In genomic region chr2:130369589-130370341, GRCh38 we compare ENCODE assay signal across 12 cellular contexts. TPM values are rescaled to one million over a fixed set of nuclear protein-coding genes. Genes with fewer than 3 reads are reported as not detected.
DNase-seq lines count a peak whose midpoint lies in the region; ATAC-seq and TF ChIP-seq lines count a peak whose summit lies in the region.
"Had no signal": no experiment of that assay in that cellular context is flagged by ENCODE, and none has a peak within 500 bp of the region (broad histone marks: within the 10 kb centered on the region; RNA-seq: fewer than 3 reads in every experiment).

No MANE protein-coding gene starts in this region.

- no peaks in the 10 kb centered on the region for H3K9me3 Mint-ChIP-seq in CD4-positive, alpha-beta memory T cell
- no peaks in the 10 kb centered on the region for H3K9me3 Mint-ChIP-seq in activated CD8-positive, alpha-beta T cell treated with anti-CD3 and anti-CD28 coated beads, Interleukin-2, amount 10 ng/mL, durations not matched to agents 7 days and 5 days (ENCODE audit: insufficient read depth)
- H3K9me3 Mint-ChIP-seq in memory B cell, result no peaks in the 10 kb centered on the region

- intact Hi-C loops in CD4-positive, alpha-beta memory T cell (cut with micrococcal nuclease), result loop anchor here (5.0 kb wide), 2 partner anchors 358 to 1123 kb away; partner anchors contain the start of genes GPR148 and MZT2A

- H3K27me3 ChIP-seq in CD4-positive, alpha-beta memory T cell (ENCODE audit: insufficient read depth, low read length), result no peaks in the 10 kb centered on the region

- peaks cover 43% of the 10 kb centered on the region for H3K4me1 ChIP-seq in CD4-positive, alpha-beta memory T cell (ENCODE audit: insufficient read depth, low read length)

- CTCF ChIA-PET in CD4-positive, alpha-beta memory T cell (lab: Charles Lee; ENCODE audit: partially characterized antibody), result interaction anchor here (1.4 to 3.9 kb wide), 3 partner anchors 28 to 37 kb away, joined by 3 to 22 read pairs (median 8); partner anchors contain the start of gene IMP4
- CTCF ChIA-PET in activated CD8-positive, alpha-beta T cell treated with anti-CD3 and anti-CD28 coated beads, Interleukin-2, amount 10 ng/mL, durations not matched to agents 7 days and 5 days (lab: Charles Lee), result no interaction called here

- H3K36me3 ChIP-seq in CD4-positive, alpha-beta memory T cell (ENCODE audit: insufficient read depth, low read length), result no peaks in the 10 kb centered on the region

- ATAC-seq in activated CD8-positive, alpha-beta T cell treated with anti-CD3 and anti-CD28 coated beads, Interleukin-2, amount 10 ng/mL, durations not matched to agents 7 days and 5 days, result no peak
- no peak for ATAC-seq in memory B cell (ENCODE audit: low read depth)
- ATAC-seq: left colon, Right ventricle myocardium inferior had no signal

- DNase-seq in CD4-positive, alpha-beta memory T cell, result no peak
- no peak for DNase-seq in activated CD8-positive, alpha-beta T cell treated with anti-CD3 and anti-CD28 coated beads, Interleukin-2, amount 10 ng/mL, durations not matched to agents 7 days and 5 days
- DNase-seq in memory B cell (ENCODE audit: low spot score in 2 of 2) (no peak), MV-4-11 (lab: John Stamatoyannopoulos, UW) (no peak), UCSD-AML1 (lab: John Stamatoyannopoulos, UW; ENCODE audit: unreplicated experiment) (no peak), hypothalamus (lab: John Stamatoyannopoulos, UW) (no peak)
- DNase-seq in stimulated activated CD8-positive, alpha-beta memory T cell treated with anti-CD3 and anti-CD28 coated beads, Interleukin-4, amount 100 ng/mL, for 48 hours, result no peak
- DNase-seq: activated CD4-positive, alpha-beta T cell treated with anti-CD3 and anti-CD28 coated beads, Interleukin-2, amount 50 U/mL, for 4 hours; left colon; NCI-H1105 treated with DMSO at 0.1 percent for 48 hours had no signal

- no peaks in the 10 kb centered on the region for H3K27me3 Mint-ChIP-seq in CD4-positive, alpha-beta memory T cell
- peaks cover 25% of the 10 kb centered on the region for H3K27me3 Mint-ChIP-seq in activated CD8-positive, alpha-beta T cell treated with anti-CD3 and anti-CD28 coated beads, Interleukin-2, amount 10 ng/mL, durations not matched to agents 7 days and 5 days (ENCODE audit: low read depth)
- no peaks in the 10 kb centered on the region for H3K27me3 Mint-ChIP-seq in memory B cell

- no peaks in the 10 kb centered on the region for H3K9me3 ChIP-seq in CD4-positive, alpha-beta memory T cell (ENCODE audit: control insufficient read depth in 1 of 2, low read length in 2 of 2)

- peak overlapping the region; percentile 81 to 98 (median 97) for H3K27ac Mint-ChIP-seq in CD4-positive, alpha-beta memory T cell
- peak overlapping the region; percentile 93 for H3K27ac Mint-ChIP-seq in activated CD8-positive, alpha-beta T cell treated with anti-CD3 and anti-CD28 coated beads, Interleukin-2, amount 10 ng/mL, durations not matched to agents 7 days and 5 days
- H3K27ac Mint-ChIP-seq in memory B cell, result peak overlapping the region; percentile 93

- peak overlapping the region; percentile 84 for H3K27ac ChIP-seq in 22Rv1
- peak overlapping the region; percentile 57 for H3K27ac ChIP-seq in CD4-positive, alpha-beta memory T cell (ENCODE audit: low read depth, low read length)

- H3K4me1 Mint-ChIP-seq in CD4-positive, alpha-beta memory T cell, result peaks cover 31 to 49% (median 41%) of the 10 kb centered on the region in 4 donors
- H3K4me1 Mint-ChIP-seq in activated CD8-positive, alpha-beta T cell treated with anti-CD3 and anti-CD28 coated beads, Interleukin-2, amount 10 ng/mL, durations not matched to agents 7 days and 5 days (ENCODE audit: low read depth), result peaks cover 47% of the 10 kb centered on the region
- peaks cover 39% of the 10 kb centered on the region for H3K4me1 Mint-ChIP-seq in memory B cell

- H3K36me3 Mint-ChIP-seq in CD4-positive, alpha-beta memory T cell, result peaks cover 0 to 13% of the 10 kb centered on the region in 2 donors
- H3K36me3 Mint-ChIP-seq in activated CD8-positive, alpha-beta T cell treated with anti-CD3 and anti-CD28 coated beads, Interleukin-2, amount 10 ng/mL, durations not matched to agents 7 days and 5 days (ENCODE audit: low read depth), result peaks cover 32% of the 10 kb centered on the region
- peaks cover 5% of the 10 kb centered on the region for H3K36me3 Mint-ChIP-seq in memory B cell

- POLR2A ChIA-PET in CD4-positive, alpha-beta memory T cell (lab: Charles Lee; ENCODE audit: partially characterized antibody), result interaction anchor here (1.1 to 5.9 kb wide), 4 partner anchors 14 to 188 kb away, joined by 3 to 89 read pairs (median 3); partner anchors contain the start of genes IMP4, MZT2B, PTPN18 and SMPD4
- POLR2A ChIA-PET in activated CD8-positive, alpha-beta T cell treated with anti-CD3 and anti-CD28 coated beads, Interleukin-2, amount 10 ng/mL, durations not matched to agents 7 days and 5 days (lab: Charles Lee), result interaction anchor here (1.0 to 2.2 kb wide), 2 partner anchors 24 to 27 kb away, joined by 3 to 25 read pairs; partner anchors contain the start of gene IMP4

- peak overlapping the region in 1 of 2 donors; percentile 77 for H3K4me3 ChIP-seq in CD4-positive, alpha-beta memory T cell (ENCODE audit: low read length in 2 of 2)

- peak overlapping the region in 7 of 8 donors; percentile 92 to 98 (median 95) for H3K4me3 Mint-ChIP-seq in CD4-positive, alpha-beta memory T cell
- no peak overlapping the region for H3K4me3 Mint-ChIP-seq in activated CD8-positive, alpha-beta T cell treated with anti-CD3 and anti-CD28 coated beads, Interleukin-2, amount 10 ng/mL, durations not matched to agents 7 days and 5 days
- peak overlapping the region; percentile 22 for H3K4me3 Mint-ChIP-seq in memory B cell

- no peak for TF ChIP-seq CTCF in 22Rv1 (IDR thresholded peaks at IDR 0.05)

RNA-seq across cellular contexts. Expression of gene PTPN18, which starts 13.9 kb away (rescaled TPM):
- total RNA-seq in CD4-positive, alpha-beta memory T cell, result 10 to 100 TPM; 54.9 to 67.2 TPM
- polyA plus RNA-seq in CD4-positive, alpha-beta memory T cell, result 10 to 100 TPM; 30.9 to 66.1 TPM
- 10 to 100 TPM; 67.0 to 71.9 TPM for total RNA-seq in activated CD8-positive, alpha-beta T cell treated with anti-CD3 and anti-CD28 coated beads, Interleukin-2, amount 10 ng/mL, durations not matched to agents 7 days and 5 days

RNA-seq across cellular contexts. Expression of gene IMP4, which starts 27.1 kb away (rescaled TPM):
- total RNA-seq in CD4-positive, alpha-beta memory T cell, result 10 to 100 TPM; 72.6 to 73.9 TPM
- polyA plus RNA-seq in CD4-positive, alpha-beta memory T cell, result 10 to 100 TPM; 92.8 to 96.7 TPM
- total RNA-seq in activated CD8-positive, alpha-beta T cell treated with anti-CD3 and anti-CD28 coated beads, Interleukin-2, amount 10 ng/mL, durations not matched to agents 7 days and 5 days, result 10 to 100 TPM; 80.7 to 88.6 TPM
